In genomic region chr17:64423881-64424280, GRCh38 we compare ENCODE assay signal across 1 cellular context.
TF ChIP-seq lines count a peak whose summit lies in the region.

No MANE protein-coding gene starts in this region.

TF ChIP-seq in HEK293, 187 proteins besides CTCF, POLR2A, EP300 and RAD21:
- no peak for TF ChIP-seq TSHZ1 (tag by site-specific recombination; IDR thresholded peaks at IDR 0.05; ENCODE audit: borderline replicate concordance)
- TF ChIP-seq GFI1B (tag by site-specific recombination; IDR thresholded peaks at IDR 0.05): no peak
- TF ChIP-seq ZNF707 (tag by site-specific recombination; IDR thresholded peaks at IDR 0.05): no peak
- peak; percentile 33; the same call in 1 of the 2 replicates for TF ChIP-seq ZIC2 (tag by site-specific recombination; IDR thresholded peaks at IDR 0.05)
- peak; percentile 43; the same call in 1 of the 2 replicates for TF ChIP-seq GLIS1 (tag by site-specific recombination; IDR thresholded peaks at IDR 0.05)
